1 cellular context compared by ENCODE assay signal in the genomic region with DNA sequence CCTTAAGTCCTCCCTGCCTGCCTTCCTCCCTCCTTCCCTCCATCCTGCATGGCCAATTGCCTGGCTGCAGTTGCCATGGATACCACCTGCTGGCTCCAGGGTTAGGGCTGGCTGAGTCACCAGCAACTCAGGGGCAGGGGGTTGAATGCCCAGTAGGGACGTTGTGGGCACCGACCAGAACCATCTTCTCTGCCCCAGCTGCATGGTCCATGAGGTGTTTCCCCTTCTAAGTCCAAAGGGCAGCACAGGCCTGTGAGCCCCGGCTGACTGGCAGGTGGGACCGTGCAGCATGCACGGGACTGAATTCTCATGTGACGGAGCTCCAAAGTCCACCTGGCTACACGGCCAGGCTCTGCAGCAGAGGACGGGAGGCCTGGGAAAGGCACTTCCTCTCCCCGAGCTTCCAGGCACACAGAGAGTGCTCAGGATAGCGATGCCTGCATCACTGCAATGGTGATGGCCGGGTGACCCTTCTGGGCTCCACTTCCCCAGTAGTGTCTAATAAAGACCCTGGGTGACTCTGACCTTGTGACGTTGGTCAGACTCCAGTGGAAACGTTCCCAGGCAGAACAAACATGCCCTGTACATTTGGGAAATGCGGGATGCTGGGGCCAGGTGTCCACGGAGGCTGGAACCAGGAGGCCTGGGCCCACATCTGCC.
TF ChIP-seq lines count a peak whose summit lies in the region.

No MANE protein-coding gene starts in this region.

TF ChIP-seq in HepG2, 621 proteins besides CTCF, POLR2A, EP300 and RAD21 (continued from another document and continues in another):
- TF ChIP-seq, protein P1, sequence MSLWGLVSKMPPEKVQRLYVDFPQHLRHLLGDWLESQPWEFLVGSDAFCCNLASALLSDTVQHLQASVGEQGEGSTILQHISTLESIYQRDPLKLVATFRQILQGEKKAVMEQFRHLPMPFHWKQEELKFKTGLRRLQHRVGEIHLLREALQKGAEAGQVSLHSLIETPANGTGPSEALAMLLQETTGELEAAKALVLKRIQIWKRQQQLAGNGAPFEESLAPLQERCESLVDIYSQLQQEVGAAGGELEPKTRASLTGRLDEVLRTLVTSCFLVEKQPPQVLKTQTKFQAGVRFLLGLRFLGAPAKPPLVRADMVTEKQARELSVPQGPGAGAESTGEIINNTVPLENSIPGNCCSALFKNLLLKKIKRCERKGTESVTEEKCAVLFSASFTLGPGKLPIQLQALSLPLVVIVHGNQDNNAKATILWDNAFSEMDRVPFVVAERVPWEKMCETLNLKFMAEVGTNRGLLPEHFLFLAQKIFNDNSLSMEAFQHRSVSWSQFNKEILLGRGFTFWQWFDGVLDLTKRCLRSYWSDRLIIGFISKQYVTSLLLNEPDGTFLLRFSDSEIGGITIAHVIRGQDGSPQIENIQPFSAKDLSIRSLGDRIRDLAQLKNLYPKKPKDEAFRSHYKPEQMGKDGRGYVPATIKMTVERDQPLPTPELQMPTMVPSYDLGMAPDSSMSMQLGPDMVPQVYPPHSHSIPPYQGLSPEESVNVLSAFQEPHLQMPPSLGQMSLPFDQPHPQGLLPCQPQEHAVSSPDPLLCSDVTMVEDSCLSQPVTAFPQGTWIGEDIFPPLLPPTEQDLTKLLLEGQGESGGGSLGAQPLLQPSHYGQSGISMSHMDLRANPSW (CRISPR knock-in tag; IDR thresholded peaks at IDR 0.05; ENCODE audit: borderline replicate concordance): no peak
- TF ChIP-seq HDAC6 (IDR thresholded peaks at IDR 0.05; ENCODE audit: low read depth, low read length) (no peak), ZNF883 (CRISPR knock-in tag; IDR thresholded peaks at IDR 0.05; ENCODE audit: not compliant biosample characterization) (peak; percentile 91), GATAD2A (CRISPR knock-in tag; IDR thresholded peaks at IDR 0.05) (peak; percentile 94), GZF1 (CRISPR knock-in tag; IDR thresholded peaks at IDR 0.05) (no peak), ZNF569 (CRISPR knock-in tag; IDR thresholded peaks at IDR 0.05; ENCODE audit: borderline replicate concordance) (no peak), SKI (IDR thresholded peaks at IDR 0.05; ENCODE audit: partially characterized antibody) (peak; percentile 76), KAT2B (IDR thresholded peaks at IDR 0.05; ENCODE audit: borderline replicate concordance, low read depth, low read length) (no peak), TEAD2 (CRISPR knock-in tag; IDR thresholded peaks at IDR 0.05) (peak; percentile 86; the same call in 1 of the 2 replicates), HHEX (CRISPR knock-in tag; IDR thresholded peaks at IDR 0.05) (no peak), ZNF296 (CRISPR knock-in tag; conservative IDR thresholded peaks at IDR 0.05) (peak; percentile 92), ZMAT5 (CRISPR knock-in tag; IDR thresholded peaks at IDR 0.05; ENCODE audit: borderline replicate concordance, low read depth) (no peak), KAT8 (CRISPR knock-in tag; IDR thresholded peaks at IDR 0.05) (peak; percentile 87), FOXK1 (CRISPR knock-in tag; IDR thresholded peaks at IDR 0.05; ENCODE audit: borderline replicate concordance, low read depth) (peak; percentile 78; the same call in 1 of the 2 replicates), ZNF766 (CRISPR knock-in tag; IDR thresholded peaks at IDR 0.05; ENCODE audit: borderline replicate concordance) (peak; percentile 93), ZNF124 (CRISPR knock-in tag; IDR thresholded peaks at IDR 0.05) (peak; percentile 98), ZNF704 (CRISPR knock-in tag; IDR thresholded peaks at IDR 0.05; ENCODE audit: borderline replicate concordance) (peak; percentile 89; the same call in 1 of the 2 replicates), AGO2 (optimal IDR thresholded peaks at IDR 0.05; ENCODE audit: low read depth, low read length) (no peak), HMG20B (CRISPR knock-in tag; conservative IDR thresholded peaks at IDR 0.05) (no peak; the same call in 1 of the 2 replicates), ZNF335 (CRISPR knock-in tag; IDR thresholded peaks at IDR 0.05) (0 out of 2 replicates have a peak, but pooled peaks have one; percentile 68), CEBPZ (IDR thresholded peaks at IDR 0.05; ENCODE audit: low read length) (no peak), TMF1 (CRISPR knock-in tag; IDR thresholded peaks at IDR 0.05; ENCODE audit: low read depth) (peak; percentile 95), ZFP36 (IDR thresholded peaks at IDR 0.05; ENCODE audit: borderline replicate concordance, low read depth, low read length, partially characterized antibody) (no peak), ZNF180 (CRISPR knock-in tag; IDR thresholded peaks at IDR 0.05; ENCODE audit: borderline replicate concordance, low read depth) (no peak; the same call in 1 of the 2 replicates), HNF1A (IDR thresholded peaks at IDR 0.05; ENCODE audit: low read depth) (no peak), HNF1A (CRISPR knock-in tag; IDR thresholded peaks at IDR 0.05; ENCODE audit: borderline replicate concordance) (peak; percentile 85; the same call in 1 of the 2 replicates), ZNF317 (CRISPR knock-in tag; IDR thresholded peaks at IDR 0.05) (peak; percentile 78), ZC3H13 (CRISPR knock-in tag; IDR thresholded peaks at IDR 0.05) (0 out of 2 replicates have a peak, but pooled peaks have one; percentile 56), ZNF160 (CRISPR knock-in tag; IDR thresholded peaks at IDR 0.05) (peak; percentile 82; the same call in 1 of the 2 replicates), TAF1 (CRISPR knock-in tag; IDR thresholded peaks at IDR 0.05) (peak; percentile 52)
- TF ChIP-seq, protein P2, sequence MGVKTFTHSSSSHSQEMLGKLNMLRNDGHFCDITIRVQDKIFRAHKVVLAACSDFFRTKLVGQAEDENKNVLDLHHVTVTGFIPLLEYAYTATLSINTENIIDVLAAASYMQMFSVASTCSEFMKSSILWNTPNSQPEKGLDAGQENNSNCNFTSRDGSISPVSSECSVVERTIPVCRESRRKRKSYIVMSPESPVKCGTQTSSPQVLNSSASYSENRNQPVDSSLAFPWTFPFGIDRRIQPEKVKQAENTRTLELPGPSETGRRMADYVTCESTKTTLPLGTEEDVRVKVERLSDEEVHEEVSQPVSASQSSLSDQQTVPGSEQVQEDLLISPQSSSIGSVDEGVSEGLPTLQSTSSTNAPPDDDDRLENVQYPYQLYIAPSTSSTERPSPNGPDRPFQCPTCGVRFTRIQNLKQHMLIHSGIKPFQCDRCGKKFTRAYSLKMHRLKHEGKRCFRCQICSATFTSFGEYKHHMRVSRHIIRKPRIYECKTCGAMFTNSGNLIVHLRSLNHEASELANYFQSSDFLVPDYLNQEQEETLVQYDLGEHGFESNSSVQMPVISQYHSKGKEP (CRISPR knock-in tag; IDR thresholded peaks at IDR 0.05): no peak
- TF ChIP-seq, protein P3, sequence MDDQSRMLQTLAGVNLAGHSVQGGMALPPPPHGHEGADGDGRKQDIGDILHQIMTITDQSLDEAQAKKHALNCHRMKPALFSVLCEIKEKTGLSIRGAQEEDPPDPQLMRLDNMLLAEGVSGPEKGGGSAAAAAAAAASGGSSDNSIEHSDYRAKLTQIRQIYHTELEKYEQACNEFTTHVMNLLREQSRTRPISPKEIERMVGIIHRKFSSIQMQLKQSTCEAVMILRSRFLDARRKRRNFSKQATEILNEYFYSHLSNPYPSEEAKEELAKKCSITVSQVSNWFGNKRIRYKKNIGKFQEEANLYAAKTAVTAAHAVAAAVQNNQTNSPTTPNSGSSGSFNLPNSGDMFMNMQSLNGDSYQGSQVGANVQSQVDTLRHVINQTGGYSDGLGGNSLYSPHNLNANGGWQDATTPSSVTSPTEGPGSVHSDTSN (CRISPR knock-in tag; IDR thresholded peaks at IDR 0.05; ENCODE audit: borderline replicate concordance): no peak
- TF ChIP-seq, protein P4, sequence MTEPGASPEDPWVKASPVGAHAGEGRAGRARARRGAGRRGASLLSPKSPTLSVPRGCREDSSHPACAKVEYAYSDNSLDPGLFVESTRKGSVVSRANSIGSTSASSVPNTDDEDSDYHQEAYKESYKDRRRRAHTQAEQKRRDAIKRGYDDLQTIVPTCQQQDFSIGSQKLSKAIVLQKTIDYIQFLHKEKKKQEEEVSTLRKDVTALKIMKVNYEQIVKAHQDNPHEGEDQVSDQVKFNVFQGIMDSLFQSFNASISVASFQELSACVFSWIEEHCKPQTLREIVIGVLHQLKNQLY (CRISPR knock-in tag; IDR thresholded peaks at IDR 0.05): peak; percentile 95
- TF ChIP-seq, protein P5, sequence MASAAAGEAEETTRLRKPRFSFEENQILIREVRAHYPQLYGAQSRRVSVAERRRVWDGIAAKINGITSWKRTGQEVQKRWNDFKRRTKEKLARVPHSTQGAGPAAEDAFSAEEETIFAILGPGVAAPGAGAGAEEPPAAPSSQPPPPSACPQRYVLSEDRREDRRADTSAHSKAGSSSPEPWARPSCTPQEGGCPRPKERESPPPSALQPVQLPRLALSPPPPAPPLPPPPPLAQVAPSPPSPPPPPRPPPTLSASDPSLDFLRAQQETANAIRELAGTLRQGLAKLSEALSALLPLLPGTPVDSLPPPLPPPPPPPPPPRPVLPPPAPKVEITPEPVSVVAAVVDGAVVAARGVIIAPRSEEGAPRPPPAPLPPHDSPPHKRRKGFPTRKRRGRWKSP (CRISPR knock-in tag; IDR thresholded peaks at IDR 0.05): peak; percentile 94
- TF ChIP-seq, protein P6, sequence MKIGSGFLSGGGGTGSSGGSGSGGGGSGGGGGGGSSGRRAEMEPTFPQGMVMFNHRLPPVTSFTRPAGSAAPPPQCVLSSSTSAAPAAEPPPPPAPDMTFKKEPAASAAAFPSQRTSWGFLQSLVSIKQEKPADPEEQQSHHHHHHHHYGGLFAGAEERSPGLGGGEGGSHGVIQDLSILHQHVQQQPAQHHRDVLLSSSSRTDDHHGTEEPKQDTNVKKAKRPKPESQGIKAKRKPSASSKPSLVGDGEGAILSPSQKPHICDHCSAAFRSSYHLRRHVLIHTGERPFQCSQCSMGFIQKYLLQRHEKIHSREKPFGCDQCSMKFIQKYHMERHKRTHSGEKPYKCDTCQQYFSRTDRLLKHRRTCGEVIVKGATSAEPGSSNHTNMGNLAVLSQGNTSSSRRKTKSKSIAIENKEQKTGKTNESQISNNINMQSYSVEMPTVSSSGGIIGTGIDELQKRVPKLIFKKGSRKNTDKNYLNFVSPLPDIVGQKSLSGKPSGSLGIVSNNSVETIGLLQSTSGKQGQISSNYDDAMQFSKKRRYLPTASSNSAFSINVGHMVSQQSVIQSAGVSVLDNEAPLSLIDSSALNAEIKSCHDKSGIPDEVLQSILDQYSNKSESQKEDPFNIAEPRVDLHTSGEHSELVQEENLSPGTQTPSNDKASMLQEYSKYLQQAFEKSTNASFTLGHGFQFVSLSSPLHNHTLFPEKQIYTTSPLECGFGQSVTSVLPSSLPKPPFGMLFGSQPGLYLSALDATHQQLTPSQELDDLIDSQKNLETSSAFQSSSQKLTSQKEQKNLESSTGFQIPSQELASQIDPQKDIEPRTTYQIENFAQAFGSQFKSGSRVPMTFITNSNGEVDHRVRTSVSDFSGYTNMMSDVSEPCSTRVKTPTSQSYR (CRISPR knock-in tag; IDR thresholded peaks at IDR 0.05; ENCODE audit: borderline replicate concordance): peak; percentile 58; the same call in 1 of the 2 replicates
